9 cellular contexts compared by ENCODE assay signal in the genomic region with DNA sequence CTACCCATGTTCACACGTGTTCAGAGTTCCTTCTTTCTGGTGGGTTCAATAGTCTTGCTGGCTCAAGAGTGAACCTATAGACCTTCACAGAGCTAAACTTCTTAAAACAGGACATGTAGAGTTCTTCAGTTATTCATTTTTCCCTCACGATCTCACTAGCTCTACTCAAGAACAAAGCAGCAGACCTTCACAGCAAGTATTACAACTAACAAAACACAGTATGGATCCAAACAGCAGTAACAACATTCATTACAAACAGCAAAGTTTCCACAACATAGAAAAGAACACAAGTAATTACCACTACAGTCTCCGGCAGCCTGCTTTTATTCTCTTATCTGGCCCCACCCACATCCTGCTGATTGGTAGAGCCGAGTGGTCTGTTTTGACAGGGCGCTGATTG.
"Had no signal": no experiment of that assay in that cellular context is flagged by ENCODE, and none has a peak within 500 bp of the region (broad histone marks: within the 10 kb centered on the region; RNA-seq: fewer than 3 reads in every experiment).

No MANE protein-coding gene starts in this region.

- DNase-seq: GM23248, GOT3, H7, IMR-90, KBM-7 had no signal

- H3K36me3 ChIP-seq: HAP-1 had no signal

- H3K27ac ChIP-seq: GM23248, HL-60, KMS-11 had no signal

- H2AFZ ChIP-seq: GM23248 had no signal

- H3K9me3 ChIP-seq: HAP-1 had no signal

- H3K4me3 ChIP-seq: GM23248, HAP-1 had no signal

- H3K9ac ChIP-seq: GM23248, KMS-11 had no signal

- H3K4me1 ChIP-seq: HAP-1 had no signal

- FAIRE-seq: HTR-8/SVneo had no signal

- H3K4me2 ChIP-seq: KMS-11 had no signal
